In the genomic region with DNA sequence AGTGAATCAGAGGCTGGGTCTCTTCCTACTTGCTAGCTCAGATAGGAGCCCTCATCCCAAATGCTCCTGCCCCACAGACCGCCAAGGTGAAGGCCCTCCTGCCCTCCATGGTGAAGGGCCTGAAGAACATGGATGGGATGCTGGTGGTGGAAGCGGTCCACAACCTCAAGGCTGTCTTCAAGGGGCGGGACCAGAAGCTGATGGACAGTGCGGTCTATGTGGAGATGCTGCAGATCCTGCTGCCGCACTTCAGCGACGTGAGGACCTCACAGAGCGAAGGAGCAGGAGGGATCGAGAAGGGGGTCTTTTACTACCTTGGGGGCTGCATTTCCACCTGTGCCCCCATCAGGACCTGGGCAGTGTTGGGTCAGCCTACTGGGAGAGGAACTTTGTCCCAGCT, we compare ENCODE assay signal across 24 cellular contexts. TPM values are rescaled to one million over a fixed set of nuclear protein-coding genes. Genes with fewer than 3 reads are reported as not detected.
"Had no signal": no experiment of that assay in that cellular context is flagged by ENCODE, and none has a peak within 500 bp of the region (broad histone marks: within the 10 kb centered on the region; RNA-seq: fewer than 3 reads in every experiment).

No MANE protein-coding gene starts in this region.

- H3K36me3 ChIP-seq: SJSA1 had no signal

- H3K4me3 ChIP-seq: SJSA1, SK-N-MC had no signal

- H3K27ac ChIP-seq: KMS-11, SJSA1, SK-N-MC had no signal

- DNase-seq: IMR-90, Kasumi-1, MM.1S, NCI-H1092 treated with DMSO at 0.1 percent for 48 hours, NCI-H1436, NCI-H187, NCI-H2029, NCI-H2081 treated with DMSO at 0.1 percent for 48 hours, NCI-H2171, NCI-H226, NCI-H446, NCI-H510A, NCI-H524 treated with DMSO at 0.1 percent for 48 hours, NCI-H69, NCI-H774, Right ventricle myocardium superior, RPMI8226, SIG-M5 had no signal

- H3K9me3 ChIP-seq: SJSA1 had no signal

- ATAC-seq: HepG2 had no signal

- H3K4me1 ChIP-seq: SJSA1 had no signal

RNA-seq across cellular contexts. Expression of a gene that starts 59.5 kb away (rescaled TPM):
- total RNA-seq: HT1080, IMR-90, M059J, SJSA1 had no signal
- polyA plus RNA-seq: IMR-90 had no signal
